9 cellular contexts compared by ENCODE assay signal in genomic region chr14:90384543-90384911, GRCh38. TPM values are rescaled to one million over a fixed set of nuclear protein-coding genes. Genes with fewer than 3 reads are reported as not detected.
DNase-seq lines count a peak whose midpoint lies in the region; ATAC-seq and TF ChIP-seq lines count a peak whose summit lies in the region.
"Had no signal": no experiment of that assay in that cellular context is flagged by ENCODE, and none has a peak within 500 bp of the region (broad histone marks: within the 10 kb centered on the region; RNA-seq: fewer than 3 reads in every experiment).

No MANE protein-coding gene starts in this region.

- no peaks in the 10 kb centered on the region for H3K79me2 ChIP-seq in OCI-LY7 (ENCODE audit: insufficient read depth, low read depth, low read length)

- intact Hi-C loops in OCI-LY7 (cut with micrococcal nuclease; ENCODE audit: unreplicated experiment) = loop anchor here (5.0 kb wide), 1 partner anchor 767 kb away; no protein-coding TSS in a partner anchor
- intact Hi-C loops in psoas muscle (cut with DNase I) = loop anchor here (5.0 kb wide), 4 partner anchors 52 to 373 kb away; partner anchors contain the start of gene NRDE2 (in 2 of the 2)

- H3K27me3 ChIP-seq in esophagus (ENCODE audit: control insufficient read depth in 1 of 2, insufficient read depth in 2 of 2, low read length in 2 of 2) (no peaks in the 10 kb centered on the region), psoas muscle (ENCODE audit: insufficient read depth in 3 of 3, low read length in 2 of 3) (no peaks in the 10 kb centered on the region)

- no TSS peak for BruUV-seq in OCI-LY7 (replicated peaks; lab: Mats Ljungman, UMichigan)

- H2AFZ ChIP-seq in OCI-LY7 (ENCODE audit: low read length) = peak overlapping the region; percentile 77; the same call in 1 of the 2 replicates

- no peaks in the 10 kb centered on the region for H3K9me3 ChIP-seq in ES-I3 (ENCODE audit: control insufficient read depth, insufficient read depth, low read length)
- H3K9me3 ChIP-seq in OCI-LY7 (ENCODE audit: low read length) = no peaks in the 10 kb centered on the region
- H3K9me3 ChIP-seq in esophagus (ENCODE audit: control insufficient read depth in 2 of 2, insufficient read depth in 1 of 2, low read depth in 1 of 2, low read length in 1 of 2) = no peaks in the 10 kb centered on the region
- no peaks in the 10 kb centered on the region for H3K9me3 ChIP-seq in psoas muscle

- POLR2A ChIA-PET in OCI-LY7 (lab: Charles Lee) = interaction anchor here (1.2 to 3.3 kb wide), 2 partner anchors 9 to 12 kb away, joined by 4 to 33 read pairs; partner anchors contain the start of gene CALM1

- ATAC-seq in psoas muscle = no peak

- TF ChIP-seq CTCF in OCI-LY7 (conservative IDR thresholded peaks at IDR 0.05; ENCODE audit: low read length) (no peak), psoas muscle (IDR thresholded peaks at IDR 0.05) (no peak)

- no peak for DNase-seq in OCI-LY7 (ENCODE audit: low spot score)
- no peak for DNase-seq in psoas muscle
- no peak for DNase-seq in T1000 (lab: John Stamatoyannopoulos, UW)
- no peak for DNase-seq in cerebellum (ENCODE audit: low spot score)
- no peak for DNase-seq in OCI-M1 (lab: John Stamatoyannopoulos, UW)
- DNase-seq in mesenteric fat pad (ENCODE audit: low spot score) = no peak
- DNase-seq: cortex of kidney had no signal

- peak overlapping the region; percentile 96 for H3K4me2 ChIP-seq in OCI-LY7 (ENCODE audit: low read length)

- H3K27ac ChIP-seq in OCI-LY7 (ENCODE audit: low read depth, low read length, poor library complexity, severe bottlenecking) = no peak overlapping the region
- peak overlapping the region; percentile 99 to 100 for H3K27ac ChIP-seq in esophagus (ENCODE audit: low read depth in 2 of 2, low read length in 1 of 2)
- H3K27ac ChIP-seq in psoas muscle = peak overlapping the region; percentile 100

- H3K36me3 ChIP-seq in ES-I3 (ENCODE audit: insufficient read depth, low read length) (no peaks in the 10 kb centered on the region), OCI-LY7 (ENCODE audit: insufficient read depth, low read length) (no peaks in the 10 kb centered on the region), esophagus (ENCODE audit: control insufficient read depth in 2 of 2, insufficient read depth in 2 of 2, low read length in 1 of 2) (no peaks in the 10 kb centered on the region), psoas muscle (ENCODE audit: insufficient read depth in 1 of 2, low read depth in 1 of 2) (no peaks in the 10 kb centered on the region)

- CTCF ChIA-PET in OCI-LY7 (lab: Charles Lee; ENCODE audit: unreplicated experiment) = interaction anchor here (0.5 kb wide), 1 partner anchor 78 kb away, joined by 4 read pairs; no protein-coding TSS in a partner anchor

- H3K4me1 ChIP-seq in ES-I3 (ENCODE audit: insufficient read depth, low read length) = peaks cover 15% of the 10 kb centered on the region
- H3K4me1 ChIP-seq in OCI-LY7 (ENCODE audit: insufficient read depth, low read length, poor library complexity, severe bottlenecking) = peaks cover 29% of the 10 kb centered on the region
- no peaks in the 10 kb centered on the region for H3K4me1 ChIP-seq in esophagus (ENCODE audit: control insufficient read depth in 2 of 2, insufficient read depth in 2 of 2, low read length in 1 of 2)
- H3K4me1 ChIP-seq in psoas muscle = peaks cover 38% of the 10 kb centered on the region

- H4K20me1 ChIP-seq in OCI-LY7 (ENCODE audit: insufficient read depth, low read length) = no peaks in the 10 kb centered on the region

- H3K4me3 ChIP-seq in OCI-LY7 (ENCODE audit: low read depth, low read length, poor library complexity, severe bottlenecking) = peak overlapping the region; percentile 76
- H3K4me3 ChIP-seq in esophagus (ENCODE audit: low read depth in 1 of 2, low read length in 2 of 2) = peak overlapping the region in 1 of 2 donors; percentile 80
- peak overlapping the region; percentile 76 for H3K4me3 ChIP-seq in psoas muscle

- whole genome bisulfite sequencing in esophagus, 2 donors = 41 to 51% methylated on average over 3 of the region's 3 CpGs
- 68 to 75% (median 69%) methylated on average over 3 of the region's 3 CpGs for WGBS in psoas muscle, 3 donors

- peak overlapping the region; percentile 96; the same call in 1 of the 2 replicates for H3K9ac ChIP-seq in ES-I3 (ENCODE audit: low read depth, low read length)

- no peaks in the 10 kb centered on the region for H3K9me2 ChIP-seq in OCI-LY7 (ENCODE audit: insufficient read depth, low read length)

RNA-seq across cellular contexts. Expression of gene CALM1, which starts 12.3 kb away (rescaled TPM):
- 311 and 323 TPM in 2 replicates for total RNA-seq in OCI-LY7 (2014; rRNA removed; shearing (Covaris generic))
- total RNA-seq in OCI-LY7 (2022) (282 and 288 TPM in 2 replicates), psoas muscle (1,000 to 10,000 TPM in 1 of 4 donors, 100 to 1,000 TPM in 3; 460 to 1,593 (median 666) TPM), cerebellum (1,436 TPM), mesenteric fat pad (549 TPM)
- polyA plus RNA-seq in esophagus (100 to 1,000 TPM; 487 to 518 TPM), psoas muscle (1,000 to 10,000 TPM in 1 of 3 donors, 100 to 1,000 TPM in 2; 559 to 1,064 (median 580) TPM)

RNA-seq across cellular contexts. Expression of gene NRDE2, which starts 52.8 kb away (rescaled TPM):
- 12.3 and 15.4 TPM in 2 replicates for total RNA-seq in OCI-LY7 (2014; rRNA removed; shearing (Covaris generic))
- 16.6 and 19.1 TPM in 2 replicates for total RNA-seq in OCI-LY7 (2022)
- 1 to 10 TPM; 5.4 to 7.4 TPM for polyA plus RNA-seq in esophagus
- 10 to 100 TPM; 11.0 to 21.8 (median 12.8) TPM for total RNA-seq in psoas muscle
- polyA plus RNA-seq in psoas muscle = 1 to 10 TPM; 5.8 to 8.7 (median 6.4) TPM
- total RNA-seq in cerebellum = 18.1 TPM
- 17.2 TPM for total RNA-seq in mesenteric fat pad
